1 cellular context compared by ENCODE assay signal in genomic region chr13:103218253-103218652, GRCh38.
TF ChIP-seq lines count a peak whose summit lies in the region.

No MANE protein-coding gene starts in this region.

TF ChIP-seq in SK-N-SH treated with all-trans-retinoic acid at 6 μM for 48 hours, 23 proteins besides CTCF, POLR2A, EP300 and RAD21:
- no peak for TF ChIP-seq PATZ1 (CRISPR knock-in tag; IDR thresholded peaks at IDR 0.05; ENCODE audit: borderline replicate concordance)
- peak; percentile 83 for TF ChIP-seq ISL1 (CRISPR knock-in tag; IDR thresholded peaks at IDR 0.05)
